1 cellular context compared by ENCODE assay signal in genomic region chr2:31674446-31674845, GRCh38.
TF ChIP-seq lines count a peak whose summit lies in the region.

No MANE protein-coding gene starts in this region.

TF ChIP-seq in GM23338, 12 proteins besides CTCF, POLR2A, EP300 and RAD21 (continued from another document):
- TF ChIP-seq ZNF462 (CRISPR knock-in tag; IDR thresholded peaks at IDR 0.05) (no peak), CREB1 (CRISPR knock-in tag; IDR thresholded peaks at IDR 0.05; ENCODE audit: low read depth) (no peak)
- TF ChIP-seq, protein P1, sequence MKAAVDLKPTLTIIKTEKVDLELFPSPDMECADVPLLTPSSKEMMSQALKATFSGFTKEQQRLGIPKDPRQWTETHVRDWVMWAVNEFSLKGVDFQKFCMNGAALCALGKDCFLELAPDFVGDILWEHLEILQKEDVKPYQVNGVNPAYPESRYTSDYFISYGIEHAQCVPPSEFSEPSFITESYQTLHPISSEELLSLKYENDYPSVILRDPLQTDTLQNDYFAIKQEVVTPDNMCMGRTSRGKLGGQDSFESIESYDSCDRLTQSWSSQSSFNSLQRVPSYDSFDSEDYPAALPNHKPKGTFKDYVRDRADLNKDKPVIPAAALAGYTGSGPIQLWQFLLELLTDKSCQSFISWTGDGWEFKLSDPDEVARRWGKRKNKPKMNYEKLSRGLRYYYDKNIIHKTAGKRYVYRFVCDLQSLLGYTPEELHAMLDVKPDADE (IDR thresholded peaks at IDR 0.05): no peak
